7 cellular contexts compared by ENCODE assay signal in the genomic region with DNA sequence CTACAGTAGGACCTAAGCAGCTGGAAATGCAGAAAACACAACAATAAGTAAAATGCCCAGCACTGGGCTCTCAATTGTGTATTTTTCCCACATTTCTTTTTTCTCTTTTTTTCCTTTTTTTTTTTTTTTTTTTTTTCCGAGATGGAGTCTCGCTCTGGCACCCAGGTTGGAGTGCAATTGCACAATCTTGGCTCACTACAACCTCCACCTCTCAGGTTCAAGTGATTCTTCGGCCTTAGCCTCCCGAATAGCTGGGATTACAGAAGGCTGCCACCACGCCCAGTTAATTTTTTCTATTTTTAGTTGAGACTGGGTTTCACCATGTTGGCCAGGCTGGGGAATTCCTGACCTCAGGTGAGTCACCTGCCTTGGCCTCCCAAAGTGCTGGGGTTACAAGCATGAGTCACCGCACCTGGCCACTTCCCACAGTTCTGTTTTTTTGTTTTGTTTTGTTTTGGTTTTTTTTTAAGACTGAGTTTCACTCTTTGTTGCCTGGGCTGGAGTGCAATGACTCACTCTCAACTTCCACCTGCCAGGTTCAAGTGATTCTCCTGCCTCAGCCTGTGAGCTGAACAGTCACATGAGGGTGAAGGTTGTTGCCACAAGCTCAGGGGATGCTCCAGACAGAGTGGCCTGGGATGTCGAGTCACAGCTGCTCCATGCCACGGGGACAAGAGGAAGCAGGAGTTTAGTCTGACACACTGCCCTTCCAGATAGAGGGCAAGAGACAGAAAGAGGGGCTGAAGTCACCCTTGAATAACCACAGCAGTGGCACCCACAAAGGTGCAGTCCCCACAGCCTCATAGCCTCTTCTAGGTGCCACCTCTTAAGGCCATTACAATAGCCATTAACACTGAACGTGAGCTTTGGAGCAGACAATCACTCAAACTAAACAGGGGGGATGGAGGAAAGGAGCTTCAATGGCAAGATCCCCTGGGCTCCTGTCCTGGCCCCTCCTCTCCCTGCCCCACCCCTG.
DNase-seq lines count a peak whose midpoint lies in the region; ATAC-seq lines count a peak whose summit lies in the region.
"Not testable (repeated sequence)": the region's sequence is repeated elsewhere in the genome, so short reads cannot be mapped to it uniquely, and the experiment has no call there.

No MANE protein-coding gene starts in this region.

- not testable (repeated sequence) for H3K27me3 ChIP-seq in HUES48 (ENCODE audit: control insufficient read depth, insufficient read depth, low read length)

- not testable (repeated sequence) for H3K9ac ChIP-seq in HUES48 (ENCODE audit: low read depth, low read length)

- peak; percentile 61 for ATAC-seq in GM18861 (IDR thresholded peaks at IDR 0.05; ENCODE audit: unreplicated experiment)
- peak; percentile 63 for ATAC-seq in HG02642 (IDR thresholded peaks at IDR 0.05; ENCODE audit: poor library complexity, unreplicated experiment)

- DNase-seq in RPMI8226 (peak; percentile 94), activated T-cell treated with anti-CD3 and anti-CD28 coated beads for 48 hours (ENCODE audit: low read depth) (peak; percentile 80), epithelial cell of prostate (ENCODE audit: low read depth, low spot score) (peak; percentile 99)
- peak; percentile 72 for DNase-seq in stimulated activated CD4-positive, alpha-beta T cell treated with anti-CD3 and anti-CD28 coated beads, Interleukin-12 subunit alpha, Interleukin-12 subunit beta, amount 100 ng/mL, for 4 hours

- H3K27ac ChIP-seq in HUES48 (ENCODE audit: low read depth, low read length) (peak overlapping the region; percentile 51), epithelial cell of prostate (peak overlapping the region; percentile 72)

- not testable (repeated sequence) for H3K4me3 ChIP-seq in HUES48 (ENCODE audit: low read depth, low read length)

- H3K9me3 ChIP-seq in HUES48 (ENCODE audit: control insufficient read depth, insufficient read depth, low read length): not testable (repeated sequence)

- not testable (repeated sequence) for H3K4me1 ChIP-seq in HUES48 (ENCODE audit: control insufficient read depth, insufficient read depth, low read length)

- H3K36me3 ChIP-seq in HUES48 (ENCODE audit: control insufficient read depth, insufficient read depth, low read length): not testable (repeated sequence)
